In genomic region chr1:17601643-17602382, GRCh38 we compare ENCODE assay signal across 1 cellular context.
TF ChIP-seq lines count a peak whose summit lies in the region.

No MANE protein-coding gene starts in this region.

TF ChIP-seq in H1, 55 proteins besides CTCF, POLR2A, EP300 and RAD21:
- TF ChIP-seq JUN (IDR thresholded peaks at IDR 0.05; ENCODE audit: low read depth, low read length): no peak
- TF ChIP-seq TEAD4 (IDR thresholded peaks at IDR 0.05; ENCODE audit: low read depth, low read length): no peak
- TF ChIP-seq, protein P1, sequence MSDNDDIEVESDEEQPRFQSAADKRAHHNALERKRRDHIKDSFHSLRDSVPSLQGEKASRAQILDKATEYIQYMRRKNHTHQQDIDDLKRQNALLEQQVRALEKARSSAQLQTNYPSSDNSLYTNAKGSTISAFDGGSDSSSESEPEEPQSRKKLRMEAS (IDR thresholded peaks at IDR 0.05): no peak
